Comparison of ENCODE assay signal across 8 cellular contexts in the genomic region with DNA sequence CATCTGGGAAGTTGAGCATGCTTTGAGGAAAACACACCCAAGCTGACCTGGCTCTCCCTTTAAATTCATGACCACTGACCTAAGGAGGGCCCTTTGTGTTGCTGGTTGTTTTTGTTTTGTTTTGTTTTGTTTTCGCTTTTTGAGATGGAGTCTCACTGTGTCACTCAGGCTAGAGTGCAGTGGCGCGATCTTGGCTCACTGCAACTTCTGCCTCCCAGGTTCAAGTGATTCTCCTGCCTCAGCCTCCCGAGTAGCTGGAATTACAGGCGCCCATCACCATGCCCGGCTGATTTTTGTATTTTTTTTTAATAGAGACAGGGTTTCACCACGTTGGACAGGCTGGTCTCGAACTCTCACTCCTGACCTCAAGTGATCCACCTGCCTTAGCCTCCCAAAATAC. TPM values are rescaled to one million over a fixed set of nuclear protein-coding genes. Genes with fewer than 3 reads are reported as not detected.
DNase-seq lines count a peak whose midpoint lies in the region; ATAC-seq, FAIRE-seq and TF ChIP-seq lines count a peak whose summit lies in the region.
"Not testable (repeated sequence)": the region's sequence is repeated elsewhere in the genome, so short reads cannot be mapped to it uniquely, and the experiment has no call there.

No MANE protein-coding gene starts in this region.

- H3K4me2 ChIP-seq in BLaER1 = peak overlapping the region; percentile 51

- WGBS in small intestine, 3 donors = 72 to 74% (median 73%) methylated on average over 8 of the region's 8 CpGs

- H4K20me1 ChIP-seq in BLaER1 = peaks cover 75% of the 10 kb centered on the region

- not testable (repeated sequence) for H3K9me3 Mint-ChIP-seq in T-cell; activated CD8-positive, alpha-beta memory T cell treated with anti-CD3 and anti-CD28 coated beads, Interleukin-2, amount 10 ng/mL, durations not matched to agents 7 days and 5 days (ENCODE audit: low read depth); activated naive CD8-positive, alpha-beta T cell treated with anti-CD3 and anti-CD28 coated beads for 36 hours; immature natural killer cell

- H3K9me3 ChIP-seq in BLaER1; KOPT-K1 (ENCODE audit: insufficient read depth, low read length, poor library complexity, severe bottlenecking); small intestine (ENCODE audit: control insufficient read depth, low read depth): not testable (repeated sequence)

- H3K4me1 Mint-ChIP-seq in T-cell (peaks cover 80 to 82% (median 82%) of the 10 kb centered on the region in 3 donors), immature natural killer cell (peaks cover 85 to 89% of the 10 kb centered on the region in 2 donors)
- peaks cover 66% of the 10 kb centered on the region for H3K4me1 Mint-ChIP-seq in activated CD8-positive, alpha-beta memory T cell treated with anti-CD3 and anti-CD28 coated beads, Interleukin-2, amount 10 ng/mL, durations not matched to agents 7 days and 5 days
- peaks cover 74% of the 10 kb centered on the region for H3K4me1 Mint-ChIP-seq in activated naive CD8-positive, alpha-beta T cell treated with anti-CD3 and anti-CD28 coated beads for 36 hours

- H3K27me3 ChIP-seq in BLaER1; GM06990 (replicated peaks; ENCODE audit: control insufficient read depth, insufficient read depth, low read length); small intestine (ENCODE audit: control insufficient read depth in 2 of 2, insufficient read depth in 2 of 2, low read length in 2 of 2): not testable (repeated sequence)

- not testable (repeated sequence) for DNase-seq in GM06990 (ENCODE audit: extremely low read depth, insufficient read length); T-cell; activated CD8-positive, alpha-beta memory T cell treated with anti-CD3 and anti-CD28 coated beads, Interleukin-2, amount 10 ng/mL, durations not matched to agents 7 days and 5 days; activated naive CD8-positive, alpha-beta T cell treated with anti-CD3 and anti-CD28 coated beads for 36 hours; immature natural killer cell; small intestine

- H3K36me3 Mint-ChIP-seq in T-cell = peaks cover 25% of the 10 kb centered on the region
- H3K36me3 Mint-ChIP-seq in activated CD8-positive, alpha-beta memory T cell treated with anti-CD3 and anti-CD28 coated beads, Interleukin-2, amount 10 ng/mL, durations not matched to agents 7 days and 5 days = peaks cover 28% of the 10 kb centered on the region
- H3K36me3 Mint-ChIP-seq in activated naive CD8-positive, alpha-beta T cell treated with anti-CD3 and anti-CD28 coated beads for 36 hours = peaks cover 56% of the 10 kb centered on the region
- H3K36me3 Mint-ChIP-seq in immature natural killer cell = not testable (repeated sequence)

- CTCF ChIA-PET in T-cell (lab: Charles Lee) = interaction anchor here (0.6 to 1.4 kb wide), 5 partner anchors 9 to 107 kb away, joined by 3 to 6 read pairs (median 4); no protein-coding TSS in a partner anchor
- CTCF ChIA-PET in activated CD8-positive, alpha-beta memory T cell treated with anti-CD3 and anti-CD28 coated beads, Interleukin-2, amount 10 ng/mL, durations not matched to agents 7 days and 5 days (lab: Charles Lee) = interaction anchor here (0.8 to 5.0 kb wide), 6 partner anchors 7 to 110 kb away, joined by 3 to 35 read pairs (median 8); a partner anchor contains a TSS

- ATAC-seq in T-cell (replicated peaks in 1 of 4) = not testable (repeated sequence)
- ATAC-seq in activated CD8-positive, alpha-beta memory T cell treated with anti-CD3 and anti-CD28 coated beads, Interleukin-2, amount 10 ng/mL, durations not matched to agents 7 days and 5 days = peak; percentile 29

- H3K27ac ChIP-seq in BLaER1 (peak overlapping the region; percentile 43; the same call in 1 of the 2 replicates), KOPT-K1 (ENCODE audit: low read depth, low read length, poor library complexity, severe bottlenecking) (peak overlapping the region; percentile 39), small intestine (ENCODE audit: low read depth in 1 of 2, low read length in 1 of 2) (peak overlapping the region; percentile 2 to 30)

- peaks cover 40% of the 10 kb centered on the region for H3K4me1 ChIP-seq in BLaER1
- not testable (repeated sequence) for H3K4me1 ChIP-seq in small intestine (ENCODE audit: control insufficient read depth in 2 of 2, insufficient read depth in 1 of 2, low read depth in 1 of 2, low read length in 1 of 2)

- not testable (repeated sequence) for H3K4me3 ChIP-seq in BLaER1
- H3K4me3 ChIP-seq in GM06990 (replicated peaks; ENCODE audit: low read depth, low read length) (peak overlapping the region; percentile 49), small intestine (ENCODE audit: low read depth in 1 of 2, low read length in 2 of 2) (peak overlapping the region in 1 of 2 donors; percentile 20)

- POLR2A ChIA-PET in T-cell (lab: Charles Lee) = interaction anchor here (0.6 to 5.2 kb wide), 6 partner anchors 8 to 123 kb away, joined by 3 to 91 read pairs (median 4); a partner anchor contains a TSS

- H3K27ac Mint-ChIP-seq in T-cell (peak overlapping the region; percentile 90 to 94), immature natural killer cell (peak overlapping the region; percentile 84 to 95 (median 88))
- H3K27ac Mint-ChIP-seq in activated CD8-positive, alpha-beta memory T cell treated with anti-CD3 and anti-CD28 coated beads, Interleukin-2, amount 10 ng/mL, durations not matched to agents 7 days and 5 days = peak overlapping the region; percentile 92
- H3K27ac Mint-ChIP-seq in activated naive CD8-positive, alpha-beta T cell treated with anti-CD3 and anti-CD28 coated beads for 36 hours = peak overlapping the region; percentile 97

- FAIRE-seq in small intestine (lab: Jason Lieb, UNC) = not testable (repeated sequence)

- H3K36me3 ChIP-seq in BLaER1 = peaks cover 18% of the 10 kb centered on the region; the same call in 1 of the 2 replicates
- not testable (repeated sequence) for H3K36me3 ChIP-seq in GM06990 (ENCODE audit: control insufficient read depth, insufficient read depth, low read length); KOPT-K1 (ENCODE audit: insufficient read depth, low read length); small intestine (ENCODE audit: control insufficient read depth in 2 of 2, insufficient read depth in 2 of 2, low read length in 2 of 2)

- not testable (repeated sequence) for H3K27me3 Mint-ChIP-seq in T-cell; activated CD8-positive, alpha-beta memory T cell treated with anti-CD3 and anti-CD28 coated beads, Interleukin-2, amount 10 ng/mL, durations not matched to agents 7 days and 5 days; activated naive CD8-positive, alpha-beta T cell treated with anti-CD3 and anti-CD28 coated beads for 36 hours
- H3K27me3 Mint-ChIP-seq in immature natural killer cell (ENCODE audit: low read depth in 3 of 3) = peaks cover 3 to 13% (median 6%) of the 10 kb centered on the region in 3 donors

- not testable (repeated sequence) for H3K9ac ChIP-seq in BLaER1

- TF ChIP-seq CTCF in GM06990 (IDR thresholded peaks at IDR 0.05; ENCODE audit: insufficient read depth, low read length, poor library complexity, severe bottlenecking) = not testable (repeated sequence)

- peak overlapping the region; percentile 83 to 92 (median 85) for H3K4me3 Mint-ChIP-seq in T-cell
- peak overlapping the region; percentile 83 for H3K4me3 Mint-ChIP-seq in activated CD8-positive, alpha-beta memory T cell treated with anti-CD3 and anti-CD28 coated beads, Interleukin-2, amount 10 ng/mL, durations not matched to agents 7 days and 5 days
- H3K4me3 Mint-ChIP-seq in activated naive CD8-positive, alpha-beta T cell treated with anti-CD3 and anti-CD28 coated beads for 36 hours = peak overlapping the region; percentile 80
- peak overlapping the region; percentile 56 to 90 (median 76) for H3K4me3 Mint-ChIP-seq in immature natural killer cell

RNA-seq across cellular contexts. Expression of a gene that starts 8.0 kb away (rescaled TPM):
- total RNA-seq in T-cell = 100 to 1,000 TPM; 229 to 259 (median 238) TPM
- 100 to 1,000 TPM; 118 to 149 TPM for total RNA-seq in activated CD8-positive, alpha-beta memory T cell treated with anti-CD3 and anti-CD28 coated beads, Interleukin-2, amount 10 ng/mL, durations not matched to agents 7 days and 5 days
- 100 to 1,000 TPM; 112 to 116 TPM for total RNA-seq in activated naive CD8-positive, alpha-beta T cell treated with anti-CD3 and anti-CD28 coated beads for 36 hours
- 100 to 1,000 TPM; 296 to 536 (median 342) TPM for polyA plus RNA-seq in immature natural killer cell
- 10 to 100 TPM; 36.0 to 60.3 (median 58.6) TPM for polyA plus RNA-seq in small intestine
